ENCODE assay signal across 32 cellular contexts in genomic region chr4:52573551-52573950, GRCh38.
DNase-seq lines count a peak whose midpoint lies in the region; ATAC-seq, FAIRE-seq and TF ChIP-seq lines count a peak whose summit lies in the region.
"Had no signal": no experiment of that assay in that cellular context is flagged by ENCODE, and none has a peak within 500 bp of the region (broad histone marks: within the 10 kb centered on the region; RNA-seq: fewer than 3 reads in every experiment).

No MANE protein-coding gene starts in this region.

- H3K27me3 ChIP-seq in right atrium auricular region = no peaks in the 10 kb centered on the region
- no peaks in the 10 kb centered on the region for H3K27me3 ChIP-seq in astrocyte (ENCODE audit: insufficient read depth, low read length)
- H3K27me3 ChIP-seq in keratinocyte (ENCODE audit: control insufficient read depth, extremely low read depth, insufficient read depth, low read length) = no peaks in the 10 kb centered on the region
- H3K27me3 ChIP-seq: BE2C, neural progenitor cell, suprapubic skin had no signal

- H3K9me1 ChIP-seq in keratinocyte (ENCODE audit: control insufficient read depth, extremely low read depth, insufficient read depth, low read length) = no peaks in the 10 kb centered on the region

- dilution Hi-C loops in keratinocyte (cut with MboI; ENCODE audit: extremely low pct_ligation_motif_present, low sequenced_read_pairs) = no loop called here

- peak overlapping the region; percentile 29 for H3K4me2 ChIP-seq in astrocyte (ENCODE audit: low read length)
- H3K4me2 ChIP-seq in keratinocyte (ENCODE audit: control insufficient read depth, extremely low read depth, insufficient read depth, low read depth, low read length) = peak overlapping the region; percentile 3
- H3K4me2 ChIP-seq: neural progenitor cell had no signal

- H3K27me3 Mint-ChIP-seq in astrocyte (ENCODE audit: low read depth, unreplicated experiment) (no peaks in the 10 kb centered on the region), Calu3 (ENCODE audit: unreplicated experiment) (no peaks in the 10 kb centered on the region), type B pancreatic cell (no peaks in the 10 kb centered on the region)

- H3K4me1 Mint-ChIP-seq in astrocyte (ENCODE audit: low read depth, unreplicated experiment) = peaks cover 27% of the 10 kb centered on the region
- H3K4me1 Mint-ChIP-seq in Calu3 (ENCODE audit: low read depth, unreplicated experiment) = no peaks in the 10 kb centered on the region
- H3K4me1 Mint-ChIP-seq in type B pancreatic cell (ENCODE audit: unreplicated experiment) = no peaks in the 10 kb centered on the region
- H3K4me1 Mint-ChIP-seq: activated naive CD8-positive, alpha-beta T cell treated with anti-CD3 and anti-CD28 coated beads for 36 hours; CD8-positive, alpha-beta memory T cell; T-cell had no signal

- H3K4me3 ChIP-seq in right atrium auricular region (no peak overlapping the region), astrocyte (ENCODE audit: insufficient read depth, low read depth, low read length) (no peak overlapping the region), keratinocyte (ENCODE audit: control insufficient read depth in 2 of 3, extremely low read depth in 1 of 3, insufficient read depth in 2 of 3, low read depth in 1 of 3, low read length in 3 of 3) (no peak overlapping the region)
- H3K4me3 ChIP-seq: GM12878, neural progenitor cell, suprapubic skin had no signal

- no peaks in the 10 kb centered on the region for H4K20me1 ChIP-seq in astrocyte (ENCODE audit: insufficient read depth, low read length)
- H4K20me1 ChIP-seq in keratinocyte (ENCODE audit: control insufficient read depth, extremely low read depth, insufficient read depth, low read length) = no peaks in the 10 kb centered on the region

- H3K36me3 Mint-ChIP-seq in astrocyte (ENCODE audit: low read depth, unreplicated experiment) (peaks cover 3% of the 10 kb centered on the region), Calu3 (ENCODE audit: insufficient read depth, unreplicated experiment) (peaks cover 5% of the 10 kb centered on the region), type B pancreatic cell (peaks cover 7% of the 10 kb centered on the region)
- H3K36me3 Mint-ChIP-seq: activated naive CD8-positive, alpha-beta T cell treated with anti-CD3 and anti-CD28 coated beads for 36 hours; neural progenitor cell had no signal

- no peaks in the 10 kb centered on the region for H3K4me1 ChIP-seq in right atrium auricular region
- peaks cover 11% of the 10 kb centered on the region for H3K4me1 ChIP-seq in astrocyte (ENCODE audit: insufficient read depth, low read length)
- peaks cover 18% of the 10 kb centered on the region for H3K4me1 ChIP-seq in keratinocyte (ENCODE audit: control insufficient read depth, extremely low read depth, insufficient read depth, low read length)
- H3K4me1 ChIP-seq: BE2C, parathyroid adenoma, suprapubic skin had no signal

- H3K9me3 ChIP-seq in right atrium auricular region = no peaks in the 10 kb centered on the region
- no peaks in the 10 kb centered on the region for H3K9me3 ChIP-seq in astrocyte (ENCODE audit: insufficient read depth, low read depth, low read length)
- H3K9me3 ChIP-seq in keratinocyte (ENCODE audit: control insufficient read depth, low read depth, low read length) = no peaks in the 10 kb centered on the region
- H3K9me3 ChIP-seq: BE2C, suprapubic skin had no signal

- no TSS peak for BruUV-seq in Calu3 (replicated peaks; lab: Mats Ljungman, UMichigan)

- H2AFZ ChIP-seq in astrocyte (ENCODE audit: low read depth, low read length) = no peak overlapping the region
- peak overlapping the region; percentile 53 for H2AFZ ChIP-seq in keratinocyte (ENCODE audit: control insufficient read depth, low read length)
- H2AFZ ChIP-seq: neural progenitor cell, parathyroid adenoma had no signal

- H3K4me3 Mint-ChIP-seq in astrocyte (ENCODE audit: unreplicated experiment) (no peak overlapping the region), Calu3 (ENCODE audit: low read depth, unreplicated experiment) (no peak overlapping the region), type B pancreatic cell (no peak overlapping the region)
- H3K4me3 Mint-ChIP-seq: activated naive CD8-positive, alpha-beta T cell treated with anti-CD3 and anti-CD28 coated beads for 36 hours; CD8-positive, alpha-beta memory T cell; H9; memory B cell; neural progenitor cell; T-cell; WTC11 had no signal

- intact Hi-C loops in Right ventricle myocardium superior (cut with DNase I) = no loop called here
- intact Hi-C loops in Calu3 (cut with micrococcal nuclease; ENCODE audit: unreplicated experiment) = no loop called here

- H3K27ac Mint-ChIP-seq in astrocyte (ENCODE audit: unreplicated experiment) (peak overlapping the region; percentile 97), Calu3 (ENCODE audit: unreplicated experiment) (no peak overlapping the region), type B pancreatic cell (no peak overlapping the region)
- H3K27ac Mint-ChIP-seq: activated naive CD8-positive, alpha-beta T cell treated with anti-CD3 and anti-CD28 coated beads for 36 hours; CD8-positive, alpha-beta memory T cell; memory B cell; neural progenitor cell; T-cell; WTC11 had no signal

- TF ChIP-seq CTCF in right atrium auricular region (IDR thresholded peaks at IDR 0.05) (no peak), astrocyte (IDR thresholded peaks at IDR 0.05; ENCODE audit: insufficient read depth, low read depth, low read length) (no peak), keratinocyte (optimal IDR thresholded peaks at IDR 0.05 in 1 of 3, IDR thresholded peaks at IDR 0.05 in 1 of 3, conservative IDR thresholded peaks at IDR 0.05 in 1 of 3; ENCODE audit: extremely low read depth in 1 of 3, insufficient read depth in 2 of 3, low read length in 3 of 3) (no peak), Calu3 (IDR thresholded peaks at IDR 0.05; ENCODE audit: unreplicated experiment) (no peak), type B pancreatic cell (conservative IDR thresholded peaks at IDR 0.05) (no peak)

- H3K9me3 Mint-ChIP-seq in astrocyte (ENCODE audit: unreplicated experiment) = peaks cover 4% of the 10 kb centered on the region
- no peaks in the 10 kb centered on the region for H3K9me3 Mint-ChIP-seq in Calu3 (ENCODE audit: low read depth, unreplicated experiment)
- H3K9me3 Mint-ChIP-seq in type B pancreatic cell = no peaks in the 10 kb centered on the region
- H3K9me3 Mint-ChIP-seq: activated naive CD8-positive, alpha-beta T cell treated with anti-CD3 and anti-CD28 coated beads for 36 hours; CD8-positive, alpha-beta memory T cell; H9; T-cell had no signal

- H3K36me3 ChIP-seq in right atrium auricular region (no peaks in the 10 kb centered on the region), astrocyte (ENCODE audit: insufficient read depth, low read length) (no peaks in the 10 kb centered on the region), keratinocyte (ENCODE audit: control insufficient read depth in 2 of 2, extremely low read depth in 1 of 2, insufficient read depth in 2 of 2, low read length in 2 of 2) (no peaks in the 10 kb centered on the region)
- H3K36me3 ChIP-seq: BE2C, neural progenitor cell, suprapubic skin had no signal

- CTCF ChIA-PET in Calu3 (lab: Charles Lee) = no interaction called here

- H3K79me2 ChIP-seq in astrocyte (ENCODE audit: insufficient read depth, low read length) (no peaks in the 10 kb centered on the region), keratinocyte (ENCODE audit: control insufficient read depth, insufficient read depth, low read length) (no peaks in the 10 kb centered on the region)
- H3K79me2 ChIP-seq: parathyroid adenoma had no signal

- DNase-seq in Right ventricle myocardium superior = no peak
- no peak for DNase-seq in right atrium auricular region (ENCODE audit: low spot score)
- no peak for DNase-seq in astrocyte (ENCODE audit: low read depth)
- DNase-seq in keratinocyte (ENCODE audit: low read depth, low spot score) = no peak
- no peak for DNase-seq in DMS 273 treated with DMSO at 0.1 percent for 48 hours (lab: John Stamatoyannopoulos, UW)
- DNase-seq in Calu3 = no peak
- no peak for DNase-seq in type B pancreatic cell (ENCODE audit: extremely low spot score, unreplicated experiment)
- DNase-seq: activated CD4-positive, alpha-beta T cell treated with anti-CD3 and anti-CD28 coated beads, Interleukin-2, amount 50 U/mL, for 1 hour; activated effector memory CD4-positive, alpha-beta T cell treated with Interleukin-2 at 50 U/mL for 16 hours; activated naive CD8-positive, alpha-beta T cell treated with anti-CD3 and anti-CD28 coated beads for 36 hours; activated T-cell treated with anti-CD3 and anti-CD28 coated beads, Interleukin-2, amount 50 U/mL, for 1 hour; BE2C; caudate nucleus; CD8-positive, alpha-beta memory T cell; cortex of kidney; effector memory CD4-positive, alpha-beta T cell; H9; MV-4-11; NCI-H1436 treated with DMSO at 0.1 percent for 48 hours; retina; RPMI8226; small intestine; stimulated activated naive CD4-positive, alpha-beta T cell treated with Interleukin-2 at 50 U/mL for 16 hours; T-cell had no signal

- no peak overlapping the region for H3K9ac ChIP-seq in astrocyte (ENCODE audit: low read length)
- no peak overlapping the region for H3K9ac ChIP-seq in keratinocyte (ENCODE audit: control insufficient read depth, extremely low read depth, insufficient read depth, low read length)
- H3K9ac ChIP-seq: neural progenitor cell, parathyroid adenoma had no signal

- FAIRE-seq in astrocyte (lab: Jason Lieb, UNC) = no peak
- FAIRE-seq in keratinocyte (lab: Jason Lieb, UNC) = no peak
- FAIRE-seq: GM12878, small intestine had no signal

- ATAC-seq in Right ventricle myocardium superior (ENCODE audit: poor library complexity) = peak; percentile 69
- ATAC-seq in HG02938 (IDR thresholded peaks at IDR 0.05; ENCODE audit: unreplicated experiment) = no peak
- ATAC-seq: GM12878, T-cell, WTC11 had no signal

- H3K27ac ChIP-seq in right atrium auricular region (no peak overlapping the region), astrocyte (ENCODE audit: low read depth, low read length) (no peak overlapping the region), keratinocyte (ENCODE audit: control insufficient read depth, insufficient read depth, low read length) (no peak overlapping the region)
- H3K27ac ChIP-seq: HL-60, neural progenitor cell, parathyroid adenoma, suprapubic skin had no signal
